18 cellular contexts compared by ENCODE assay signal in genomic region chr7:19427944-19428343, GRCh38.
DNase-seq lines count a peak whose midpoint lies in the region; ATAC-seq and TF ChIP-seq lines count a peak whose summit lies in the region.
"Had no signal": no experiment of that assay in that cellular context is flagged by ENCODE, and none has a peak within 500 bp of the region (broad histone marks: within the 10 kb centered on the region; RNA-seq: fewer than 3 reads in every experiment).

No MANE protein-coding gene starts in this region.

- no peak overlapping the region for H2AK5ac ChIP-seq in H9 (ENCODE audit: insufficient read length, low read length)
- no peak overlapping the region for H2AK5ac ChIP-seq in mesendoderm (ENCODE audit: low read length)

- no peak overlapping the region for H2BK15ac ChIP-seq in H9 (ENCODE audit: low read depth, low read length)
- H2BK15ac ChIP-seq in mesendoderm (replicated peaks; ENCODE audit: low read depth): no peak overlapping the region

- no peak overlapping the region for H4K91ac ChIP-seq in H9 (ENCODE audit: insufficient read length, low read depth, low read length)

- TF ChIP-seq CTCF in H9 (conservative IDR thresholded peaks at IDR 0.05) (no peak), Panc1 (IDR thresholded peaks at IDR 0.05) (no peak), endodermal cell (conservative IDR thresholded peaks at IDR 0.05) (no peak)

- CTCF ChIA-PET in Panc1 (lab: Charles Lee): no interaction called here

- H3K23me2 ChIP-seq in H9 (ENCODE audit: insufficient read length, low read depth, low read length, poor library complexity, severe bottlenecking): no peaks in the 10 kb centered on the region

- no peaks in the 10 kb centered on the region for H3K9me3 ChIP-seq in H9 (ENCODE audit: control insufficient read depth, low read depth, low read length)
- H3K9me3 ChIP-seq in Panc1 (ENCODE audit: control insufficient read depth, insufficient read depth, low read depth, low read length): no peaks in the 10 kb centered on the region
- no peaks in the 10 kb centered on the region for H3K9me3 ChIP-seq in endodermal cell (ENCODE audit: control insufficient read depth, low read length)
- no peaks in the 10 kb centered on the region for H3K9me3 ChIP-seq in GM23248 (ENCODE audit: low read depth)
- H3K9me3 ChIP-seq: HAP-1 had no signal

- H3F3A ChIP-seq in GM23248 (ENCODE audit: insufficient read depth): no peaks in the 10 kb centered on the region

- H3K4me3 Mint-ChIP-seq in H9 (no peak overlapping the region), endodermal cell (no peak overlapping the region)
- no peak overlapping the region for H3K4me3 Mint-ChIP-seq in activated T-helper 17 cell treated with anti-CD3 and anti-CD28 coated beads, Interleukin-2, amount 50 U/mL, for 72 hours
- H3K4me3 Mint-ChIP-seq: CD4-positive, alpha-beta memory T cell; HFFc6 had no signal

- BruUV-seq in Panc1 (replicated peaks; lab: Mats Ljungman, UMichigan): no TSS peak

- H3K4me1 ChIP-seq in H9 (ENCODE audit: insufficient read depth, low read length): peaks cover 4% of the 10 kb centered on the region; the same call in 1 of the 2 replicates
- H3K4me1 ChIP-seq in Panc1 (ENCODE audit: control insufficient read depth, insufficient read depth, low read length): no peaks in the 10 kb centered on the region
- no peaks in the 10 kb centered on the region for H3K4me1 ChIP-seq in endodermal cell (ENCODE audit: control insufficient read depth, insufficient read depth, low read length)
- H3K4me1 ChIP-seq in mesendoderm (ENCODE audit: control insufficient read depth, low read depth, low read length): no peaks in the 10 kb centered on the region
- no peaks in the 10 kb centered on the region for H3K4me1 ChIP-seq in GM23248 (ENCODE audit: insufficient read depth)

- no peaks in the 10 kb centered on the region for H3K27me3 Mint-ChIP-seq in H9 (ENCODE audit: low read depth)
- H3K27me3 Mint-ChIP-seq in endodermal cell (ENCODE audit: insufficient read depth): no peaks in the 10 kb centered on the region
- H3K27me3 Mint-ChIP-seq in activated T-helper 17 cell treated with anti-CD3 and anti-CD28 coated beads, Interleukin-2, amount 50 U/mL, for 72 hours: no peaks in the 10 kb centered on the region
- H3K27me3 Mint-ChIP-seq: CD4-positive, alpha-beta memory T cell had no signal

- H3K4me3 ChIP-seq in Panc1 (ENCODE audit: low read depth in 2 of 2, low read length in 2 of 2) (no peak overlapping the region), endodermal cell (ENCODE audit: low read length) (no peak overlapping the region), mesendoderm (ENCODE audit: low read length) (no peak overlapping the region), GM23248 (no peak overlapping the region)
- H3K4me3 ChIP-seq: HAP-1 had no signal

- H3K4me2 ChIP-seq in H9 (ENCODE audit: insufficient read depth, insufficient read length, low read length): no peak overlapping the region
- H3K4me2 ChIP-seq in mesendoderm (ENCODE audit: low read length): no peak overlapping the region
- H3K4me2 ChIP-seq in GM23248 (ENCODE audit: unreplicated experiment): no peak overlapping the region

- H3K23ac ChIP-seq in H9 (ENCODE audit: insufficient read length, low read depth, low read length) (no peak overlapping the region), mesendoderm (ENCODE audit: low read length) (no peak overlapping the region)

- H3K79me1 ChIP-seq in H9 (ENCODE audit: insufficient read depth, low read depth, low read length, poor library complexity, severe bottlenecking) (no peaks in the 10 kb centered on the region), mesendoderm (ENCODE audit: low read length) (no peaks in the 10 kb centered on the region)

- H3K9me2 ChIP-seq in GM23248 (ENCODE audit: insufficient read depth): no peaks in the 10 kb centered on the region

- H3K14ac ChIP-seq in H9 (ENCODE audit: insufficient read depth, low read length): no peak overlapping the region

- DNase-seq in H9 (no peak), Panc1 (ENCODE audit: low read depth, low spot score) (no peak), endodermal cell (no peak), mesendoderm (no peak), left cardiac atrium (no peak), GM23248 (no peak)
- DNase-seq: C1 segment of cervical spinal cord; Calu3; CD4-positive, alpha-beta memory T cell; COR-L47; DMS53; DMS79 treated with DMSO at 0.1 percent for 48 hours; GF-D8; GOT3; HFFc6 had no signal

- H3K27ac ChIP-seq in H9 (ENCODE audit: insufficient read length, low read depth, low read length) (no peak overlapping the region), Panc1 (ENCODE audit: low read length) (peak overlapping the region; percentile 25; the same call in 1 of the 2 replicates), endodermal cell (ENCODE audit: low read depth, low read length) (no peak overlapping the region), mesendoderm (ENCODE audit: low read depth, low read length) (no peak overlapping the region), GM23248 (no peak overlapping the region)

- no peak overlapping the region for H4K8ac ChIP-seq in H9 (replicated peaks; ENCODE audit: insufficient read length, low read depth, low read length)
- no peak overlapping the region for H4K8ac ChIP-seq in mesendoderm (ENCODE audit: low read depth, low read length)

- H3K36me3 Mint-ChIP-seq in H9 (ENCODE audit: insufficient read depth in 1 of 3, low read depth in 3 of 3): no peaks in the 10 kb centered on the region
- H3K36me3 Mint-ChIP-seq in endodermal cell (ENCODE audit: low read depth): no peaks in the 10 kb centered on the region
- H3K36me3 Mint-ChIP-seq in activated T-helper 17 cell treated with anti-CD3 and anti-CD28 coated beads, Interleukin-2, amount 50 U/mL, for 72 hours (ENCODE audit: low read depth): no peaks in the 10 kb centered on the region
- H3K36me3 Mint-ChIP-seq: CD4-positive, alpha-beta memory T cell had no signal

- POLR2A ChIA-PET in Panc1 (lab: Charles Lee): no interaction called here

- intact Hi-C loops in Panc1 (cut with micrococcal nuclease; ENCODE audit: unreplicated experiment): no loop called here
- intact Hi-C loops in left cardiac atrium (cut with DNase I): no loop called here

- no peak overlapping the region for H3T11ph ChIP-seq in H9 (ENCODE audit: low read length)

- no peaks in the 10 kb centered on the region for H3K36me3 ChIP-seq in Panc1 (ENCODE audit: control insufficient read depth, insufficient read depth, low read length)
- no peaks in the 10 kb centered on the region for H3K36me3 ChIP-seq in endodermal cell (ENCODE audit: control insufficient read depth, insufficient read depth, low read length)
- H3K36me3 ChIP-seq in mesendoderm (ENCODE audit: control insufficient read depth, insufficient read depth, low read length): no peaks in the 10 kb centered on the region
- H3K36me3 ChIP-seq in GM23248 (ENCODE audit: low read depth): no peaks in the 10 kb centered on the region
- H3K36me3 ChIP-seq: HAP-1 had no signal

- H3K9me3 Mint-ChIP-seq in H9: no peaks in the 10 kb centered on the region
- H3K9me3 Mint-ChIP-seq in endodermal cell: peaks cover 3% of the 10 kb centered on the region
- peaks cover 5% of the 10 kb centered on the region for H3K9me3 Mint-ChIP-seq in activated T-helper 17 cell treated with anti-CD3 and anti-CD28 coated beads, Interleukin-2, amount 50 U/mL, for 72 hours
- H3K9me3 Mint-ChIP-seq: HFFc6 had no signal

- H4K5ac ChIP-seq in H9 (ENCODE audit: insufficient read length, low read depth, low read length): no peak overlapping the region
- H4K5ac ChIP-seq in mesendoderm (ENCODE audit: low read length): no peak overlapping the region

- H2BK120ac ChIP-seq in H9 (ENCODE audit: low read depth, low read length, poor library complexity, severe bottlenecking) (peak overlapping the region; percentile 9), mesendoderm (ENCODE audit: low read depth, low read length) (no peak overlapping the region)

- H3K79me2 ChIP-seq in H9 (ENCODE audit: insufficient read depth, low read length) (no peaks in the 10 kb centered on the region), mesendoderm (ENCODE audit: control insufficient read depth, insufficient read depth, low read length) (no peaks in the 10 kb centered on the region), GM23248 (ENCODE audit: insufficient read depth) (no peaks in the 10 kb centered on the region)

- H3K27ac Mint-ChIP-seq in H9 (peak overlapping the region in 2 of 3 experiments; percentile 14 to 66; a peak in 1 of 7 replicates), endodermal cell (peak overlapping the region; percentile 66)
- no peak overlapping the region for H3K27ac Mint-ChIP-seq in activated T-helper 17 cell treated with anti-CD3 and anti-CD28 coated beads, Interleukin-2, amount 50 U/mL, for 72 hours
- H3K27ac Mint-ChIP-seq: CD4-positive, alpha-beta memory T cell; HFFc6 had no signal

- no peaks in the 10 kb centered on the region for H3K27me3 ChIP-seq in H9 (ENCODE audit: insufficient read depth, low read length)
- no peaks in the 10 kb centered on the region for H3K27me3 ChIP-seq in Panc1 (ENCODE audit: control insufficient read depth, insufficient read depth, low read length)
- H3K27me3 ChIP-seq in endodermal cell (ENCODE audit: control insufficient read depth, insufficient read depth, low read length, poor library complexity, severe bottlenecking): no peaks in the 10 kb centered on the region
- H3K27me3 ChIP-seq in mesendoderm (ENCODE audit: insufficient read depth, low read length, poor library complexity): no peaks in the 10 kb centered on the region
- no peaks in the 10 kb centered on the region for H3K27me3 ChIP-seq in GM23248 (replicated peaks; ENCODE audit: insufficient read depth)

- H3K56ac ChIP-seq in H9 (ENCODE audit: insufficient read length, low read depth, low read length) (no peak overlapping the region), mesendoderm (ENCODE audit: low read length) (no peak overlapping the region)

- ATAC-seq in Panc1 (no peak), left cardiac atrium (no peak), HG03095 (IDR thresholded peaks at IDR 0.05; ENCODE audit: unreplicated experiment) (no peak)
- no peak for ATAC-seq in activated T-helper 17 cell treated with anti-CD3 and anti-CD28 coated beads, Interleukin-2, amount 50 U/mL, for 72 hours (replicated peaks)

- WGBS in H9 (ENCODE audit: extremely low coverage, insufficient read length, low lambda C conversion rate): no CpG with 5 or more reads among the region's 3 CpGs
- WGBS in endodermal cell (ENCODE audit: insufficient coverage in 1 of 2, insufficient read length in 1 of 2), 2 experiments: 73 to 87% methylated on average over 2 to 3 of the region's 3 CpGs
- no CpG with 5 or more reads among the region's 3 CpGs for WGBS in mesendoderm (ENCODE audit: extremely low coverage, insufficient coverage, low lambda C conversion rate)
- WGBS in GM23248 (ENCODE audit: low coverage in 1 of 2, low lambda C conversion rate in 2 of 2, missing lambda C conversion rate in 2 of 2), 2 experiments: 93 to 96% methylated on average over 3 of the region's 3 CpGs

- H3K9ac ChIP-seq in H9 (ENCODE audit: extremely low read depth, insufficient read length, low read length) (no peak overlapping the region), endodermal cell (ENCODE audit: extremely low read depth, low read length, poor library complexity, severe bottlenecking) (no peak overlapping the region), mesendoderm (ENCODE audit: low read length) (no peak overlapping the region), GM23248 (no peak overlapping the region)

- H2BK12ac ChIP-seq in H9 (ENCODE audit: insufficient read length, low read depth, low read length): no peak overlapping the region

- peak overlapping the region; percentile 32 for H2AFZ ChIP-seq in H9 (ENCODE audit: low read length)
- H2AFZ ChIP-seq in GM23248: no peak overlapping the region

- H4K20me1 ChIP-seq in H9 (ENCODE audit: control insufficient read depth, insufficient read depth, insufficient read length) (no peaks in the 10 kb centered on the region), GM23248 (ENCODE audit: insufficient read depth) (no peaks in the 10 kb centered on the region)

- peaks cover 11 to 12% of the 10 kb centered on the region in 2 experiments for H3K4me1 Mint-ChIP-seq in H9
- H3K4me1 Mint-ChIP-seq in endodermal cell: peaks cover 10% of the 10 kb centered on the region
- no peaks in the 10 kb centered on the region for H3K4me1 Mint-ChIP-seq in activated T-helper 17 cell treated with anti-CD3 and anti-CD28 coated beads, Interleukin-2, amount 50 U/mL, for 72 hours
- H3K4me1 Mint-ChIP-seq: CD4-positive, alpha-beta memory T cell had no signal

- H3K4ac ChIP-seq in H9 (ENCODE audit: low read depth, low read length) (no peak overlapping the region), mesendoderm (ENCODE audit: low read depth, low read length) (no peak overlapping the region)

- no peak overlapping the region for H2BK20ac ChIP-seq in H9 (ENCODE audit: low read depth, low read length, poor library complexity, severe bottlenecking)

- H2BK5ac ChIP-seq in H9 (ENCODE audit: insufficient read length, low read length): no peak overlapping the region
- no peak overlapping the region for H2BK5ac ChIP-seq in mesendoderm (ENCODE audit: low read length)

- no peak overlapping the region for H3K18ac ChIP-seq in H9 (ENCODE audit: insufficient read length, low read depth, low read length)
- peak overlapping the region; percentile 51 for H3K18ac ChIP-seq in mesendoderm (ENCODE audit: low read length)

- in situ Hi-C loops in Panc1 (cut with HindIII; ENCODE audit: low pct_unique_long_range_greater_than_20kb, low sequenced_read_pairs): no loop called here
- in situ Hi-C loops in GM23248 (cut with MboI): loop anchor here (25.0 kb wide), 1 partner anchor 1066 kb away; no protein-coding TSS in a partner anchor
